ENCODE assay signal across 7 cellular contexts in genomic region chr2:21002814-21003192, GRCh38. TPM values are rescaled to one million over a fixed set of nuclear protein-coding genes. Genes with fewer than 3 reads are reported as not detected.
"Had no signal": no experiment of that assay in that cellular context is flagged by ENCODE, and none has a peak within 500 bp of the region (broad histone marks: within the 10 kb centered on the region; RNA-seq: fewer than 3 reads in every experiment).

No MANE protein-coding gene starts in this region.

- ATAC-seq: K562 had no signal

- FAIRE-seq: HTR-8/SVneo, K562 had no signal

- H3K27ac ChIP-seq: HL-60 had no signal

- H3K4me3 ChIP-seq: K562 had no signal

- DNase-seq: IMR-90, KBM-7 had no signal

RNA-seq across cellular contexts. Expression of gene APOB, which starts 41.1 kb away (rescaled TPM):
- total RNA-seq: HT-29 had no signal
- polyA plus RNA-seq: IgD-negative memory B cell, IMR-90, K562 had no signal
